In the genomic region with DNA sequence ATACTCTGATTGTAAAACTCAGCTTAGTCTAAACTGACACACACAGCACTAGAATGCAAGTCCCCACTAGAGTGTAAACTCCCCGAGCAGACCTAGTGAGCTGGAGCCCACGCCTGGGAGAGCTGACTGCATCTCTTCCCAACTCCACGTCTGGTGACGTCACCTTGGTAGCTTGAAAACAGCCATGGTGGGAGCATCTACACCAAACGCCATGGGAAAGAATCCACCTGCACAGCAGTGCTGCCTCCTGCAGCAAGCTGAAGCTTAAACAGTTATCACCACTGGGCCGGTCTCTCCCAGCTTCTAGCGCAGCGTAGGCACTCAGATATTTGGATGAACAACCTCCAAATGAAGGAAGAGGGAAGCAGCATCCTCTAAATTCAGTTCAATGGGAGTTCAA, we compare ENCODE assay signal across 17 cellular contexts.
"Had no signal": no experiment of that assay in that cellular context is flagged by ENCODE, and none has a peak within 500 bp of the region (broad histone marks: within the 10 kb centered on the region; RNA-seq: fewer than 3 reads in every experiment).

No MANE protein-coding gene starts in this region.

- H3K27ac Mint-ChIP-seq: activated T-cell treated with anti-CD3 and anti-CD28 coated beads, Interleukin-2, amount 50 U/mL, for 72 hours; natural killer cell treated with Interleukin-12 subunit alpha and Interleukin-12 subunit beta and Interleukin-15 and Interleukin-18, amount 100 ng/mL, for 72 hours; T-helper 1 cell treated with Interleukin-12 subunit alpha and Interleukin-12 subunit beta and Interleukin-4 antibody, amounts not matched to agents 30 μg/mL and 1 μg/mL, for 36 hours had no signal

- H3K9me3 ChIP-seq: gastroesophageal sphincter, heart left ventricle, upper lobe of right lung had no signal

- H3K27ac ChIP-seq: gastroesophageal sphincter, heart left ventricle, upper lobe of right lung had no signal

- ATAC-seq: gastroesophageal sphincter; heart left ventricle; natural killer cell treated with Interleukin-12 subunit alpha and Interleukin-12 subunit beta and Interleukin-15 and Interleukin-18, amount 100 ng/mL, for 72 hours; upper lobe of right lung had no signal

- H3K4me3 Mint-ChIP-seq: activated T-cell treated with anti-CD3 and anti-CD28 coated beads, Interleukin-2, amount 50 U/mL, for 72 hours; natural killer cell treated with Interleukin-12 subunit alpha and Interleukin-12 subunit beta and Interleukin-15 and Interleukin-18, amount 100 ng/mL, for 72 hours; T-helper 1 cell treated with Interleukin-12 subunit alpha and Interleukin-12 subunit beta and Interleukin-4 antibody, amounts not matched to agents 30 μg/mL and 1 μg/mL, for 36 hours had no signal

- H3K36me3 ChIP-seq: cardiac muscle cell, gastroesophageal sphincter, upper lobe of right lung had no signal

- DNase-seq: activated CD4-positive, alpha-beta T cell treated with anti-CD3 and anti-CD28 coated beads for 1 hour; activated CD8-positive, alpha-beta memory T cell treated with anti-CD3 and anti-CD28 coated beads for 24 hours; activated CD8-positive, alpha-beta memory T cell treated with anti-CD3 and anti-CD28 coated beads, Interleukin-2, amount 50 U/mL, for 48 hours; activated effector memory CD4-positive, alpha-beta T cell treated with anti-CD3 and anti-CD28 coated beads, Interleukin-2, amount 50 U/mL, for 16 hours; activated naive CD4-positive, alpha-beta T cell treated with anti-CD3 and anti-CD28 coated beads, Interleukin-2, amount 50 U/mL, for 16 hours; activated T-cell treated with anti-CD3 and anti-CD28 coated beads, Interleukin-2, amount 50 U/mL, for 72 hours; heart left ventricle; nucleus accumbens; stimulated activated CD4-positive, alpha-beta T cell treated with anti-CD3 and anti-CD28 coated beads, Interleukin-12 subunit alpha, Interleukin-12 subunit beta, amount 100 ng/mL, for 4 hours; stimulated activated CD4-positive, alpha-beta T cell treated with anti-CD3 and anti-CD28 coated beads, Interleukin-1b, Interleukin-23, amount 100 ng/mL, for 48 hours; stimulated activated CD8-positive, alpha-beta memory T cell treated with anti-CD3 and anti-CD28 coated beads, Interleukin-4, amount 100 ng/mL, for 48 hours; stimulated activated naive CD4-positive, alpha-beta T cell; upper lobe of right lung had no signal

- H3K4me3 ChIP-seq: cardiac muscle cell, gastroesophageal sphincter, heart left ventricle, upper lobe of right lung had no signal

- H3K9me3 Mint-ChIP-seq: activated T-cell treated with anti-CD3 and anti-CD28 coated beads, Interleukin-2, amount 50 U/mL, for 72 hours; natural killer cell treated with Interleukin-12 subunit alpha and Interleukin-12 subunit beta and Interleukin-15 and Interleukin-18, amount 100 ng/mL, for 72 hours; T-helper 1 cell treated with Interleukin-12 subunit alpha and Interleukin-12 subunit beta and Interleukin-4 antibody, amounts not matched to agents 30 μg/mL and 1 μg/mL, for 36 hours had no signal
